ENCODE assay signal across 8 cellular contexts in the genomic region with DNA sequence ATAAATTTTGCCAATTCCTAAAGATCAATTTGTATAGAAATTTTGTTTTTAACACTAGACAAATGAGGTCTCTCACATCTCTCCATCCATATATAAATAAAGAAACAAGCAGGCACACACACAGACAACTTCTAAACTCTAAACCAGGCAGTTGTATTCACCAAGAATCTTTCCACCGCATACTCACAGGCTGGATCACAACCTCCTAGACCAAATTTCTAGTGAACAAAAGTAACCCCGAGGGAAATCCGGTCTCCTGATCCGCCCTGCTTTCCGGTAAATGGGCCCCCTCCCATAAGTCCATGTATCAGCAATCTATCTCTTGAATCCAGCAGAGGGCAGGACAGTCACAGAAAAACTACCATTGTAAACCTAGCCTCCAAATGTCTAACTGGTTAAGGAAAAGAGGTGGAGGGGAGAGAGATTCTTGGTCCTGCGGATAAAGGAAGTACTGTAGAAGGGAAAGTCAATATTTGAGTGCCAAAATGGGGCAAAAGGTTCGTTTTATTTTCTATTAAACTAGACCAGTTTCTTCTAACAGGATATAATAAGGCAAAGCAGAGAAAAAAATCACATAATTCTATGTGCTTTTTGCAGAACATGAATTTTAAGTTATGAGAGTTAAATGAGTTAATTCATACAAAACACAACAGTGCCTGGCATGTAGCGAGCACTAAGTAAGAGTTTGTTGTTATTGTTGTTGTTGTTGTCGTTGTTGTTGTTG. TPM values are rescaled to one million over a fixed set of nuclear protein-coding genes. Genes with fewer than 3 reads are reported as not detected.
A peak's percentile ranks its signal among the peaks of the same experiment; 100 is the strongest.
DNase-seq lines count a peak whose midpoint lies in the region; ATAC-seq and TF ChIP-seq lines count a peak whose summit lies in the region.

No MANE protein-coding gene starts in this region.

- peak overlapping the region; percentile 73 for H3K4me2 ChIP-seq in SK-N-SH

- H3K4me1 ChIP-seq in SK-N-SH (ENCODE audit: control insufficient read depth in 1 of 2, insufficient read depth in 2 of 2, low read depth in 1 of 2, low read length in 1 of 2) (peaks cover 0 to 6% of the 10 kb centered on the region in 2 experiments; a peak in 1 of 4 replicates), adrenal gland (replicated peaks in 1 of 2) (peaks cover 0 to 10% of the 10 kb centered on the region in 2 donors), cardiac muscle cell (ENCODE audit: low read depth) (no peaks in the 10 kb centered on the region), aorta (ENCODE audit: control insufficient read depth in 1 of 2, insufficient read depth in 2 of 2, low read length in 2 of 2) (peaks cover 0 to 5% of the 10 kb centered on the region in 2 donors)

- no peaks in the 10 kb centered on the region for H3K27me3 ChIP-seq in SK-N-SH (ENCODE audit: insufficient read depth)
- H3K27me3 ChIP-seq in adrenal gland = no peaks in the 10 kb centered on the region
- no peaks in the 10 kb centered on the region for H3K27me3 ChIP-seq in cardiac muscle cell
- H3K27me3 ChIP-seq in aorta (ENCODE audit: control insufficient read depth in 1 of 2, insufficient read depth in 2 of 2, low read length in 1 of 2) = no peaks in the 10 kb centered on the region

- H3K9me3 ChIP-seq in SK-N-SH (no peaks in the 10 kb centered on the region), adrenal gland (replicated peaks in 1 of 3) (no peaks in the 10 kb centered on the region), cardiac muscle cell (ENCODE audit: low read depth) (no peaks in the 10 kb centered on the region), aorta (ENCODE audit: control insufficient read depth, low read length) (no peaks in the 10 kb centered on the region)

- no peaks in the 10 kb centered on the region for H3K36me3 ChIP-seq in SK-N-SH (replicated peaks in 1 of 2; ENCODE audit: control insufficient read depth in 1 of 2, insufficient read depth in 2 of 2, low read length in 1 of 2)
- no peaks in the 10 kb centered on the region for H3K36me3 ChIP-seq in adrenal gland (replicated peaks in 1 of 2)
- H3K36me3 ChIP-seq in cardiac muscle cell = no peaks in the 10 kb centered on the region
- no peaks in the 10 kb centered on the region for H3K36me3 ChIP-seq in aorta (ENCODE audit: control insufficient read depth in 1 of 2, insufficient read depth in 2 of 2, low read length in 1 of 2)

- H3K4me3 ChIP-seq in NB4 (ENCODE audit: low read depth, low read length) = peak overlapping the region; percentile 37
- H3K4me3 ChIP-seq in SK-N-SH (ENCODE audit: low read depth in 2 of 2, low read length in 1 of 2) = peak overlapping the region; percentile 25 to 50
- H3K4me3 ChIP-seq in adrenal gland = no peak overlapping the region
- H3K4me3 ChIP-seq in cardiac muscle cell = no peak overlapping the region
- no peak overlapping the region for H3K4me3 ChIP-seq in aorta (ENCODE audit: low read length in 2 of 2)

- 2% methylated on average over 9 of the region's 9 CpGs for WGBS in SK-N-SH (ENCODE audit: low lambda C conversion rate)
- 9 to 12% (median 11%) methylated on average over 9 of the region's 9 CpGs for WGBS in adrenal gland, 4 donors
- 7 to 8% methylated on average over 9 of the region's 9 CpGs for WGBS in aorta, 2 donors

- peak overlapping the region; percentile 92 for H2AFZ ChIP-seq in SK-N-SH (ENCODE audit: low read depth)

- intact Hi-C loops in adrenal gland (cut with DNase I) (loop anchor here (2.0 to 5.0 kb wide), 3 partner anchors 86 to 142 kb away; a partner anchor contains a TSS), aorta (cut with DNase I) (loop anchor here (1.0 to 2.0 kb wide), 3 partner anchors 82 to 145 kb away; no protein-coding TSS in a partner anchor)

- H3K9me2 ChIP-seq in SK-N-SH = no peaks in the 10 kb centered on the region

- H3K79me2 ChIP-seq in SK-N-SH (ENCODE audit: insufficient read depth) = peaks cover 7% of the 10 kb centered on the region

- TF ChIP-seq RAD21 in SK-N-SH (IDR thresholded peaks at IDR 0.05; ENCODE audit: low read length) = peak; percentile 97

- CTCF ChIA-PET in SK-N-SH (lab: Yijun Ruan, JAX) = interaction anchor here (0.6 to 6.1 kb wide), 12 partner anchors 18 to 159 kb away, joined by 3 to 57 read pairs (median 4); a partner anchor contains a TSS

- TF ChIP-seq POLR2A in NB4 (IDR thresholded peaks at IDR 0.05; ENCODE audit: extremely low read depth, insufficient read length) = peak; percentile 41
- no peak for TF ChIP-seq POLR2A in adrenal gland (IDR thresholded peaks at IDR 0.05)

- no peaks in the 10 kb centered on the region for H4K20me1 ChIP-seq in SK-N-SH (ENCODE audit: insufficient read depth)

- TF ChIP-seq CTCF in NB4 (IDR thresholded peaks at IDR 0.05; ENCODE audit: low read depth, low read length) (peak; percentile 94), SK-N-SH (IDR thresholded peaks at IDR 0.05) (peak; percentile 87), adrenal gland (IDR thresholded peaks at IDR 0.05) (peak; percentile 50 to 99 (median 93)), cardiac muscle cell (IDR thresholded peaks at IDR 0.05; ENCODE audit: low read depth, low read length) (peak; percentile 69)

- H3F3A ChIP-seq in SK-N-SH (replicated peaks; ENCODE audit: insufficient read depth) = peaks cover 14% of the 10 kb centered on the region

- H3K27ac ChIP-seq in SK-N-SH (ENCODE audit: low read depth in 2 of 2, low read length in 1 of 2) (peak overlapping the region; percentile 11 to 35; a peak in 3 of 4 replicates), adrenal gland (peak overlapping the region in 3 of 5 donors; percentile 17 to 47 (median 42)), cardiac muscle cell (no peak overlapping the region), aorta (ENCODE audit: low read depth in 1 of 2, low read length in 2 of 2) (peak overlapping the region in 1 of 2 donors; percentile 37)

- DNase-seq in D341Med (ENCODE audit: low spot score) = peak; percentile 74
- peak; percentile 98 for DNase-seq in NB4 (ENCODE audit: low read depth)
- DNase-seq in SK-N-SH = peak; percentile 86
- peak; percentile 68 to 83 (median 78) for DNase-seq in adrenal gland
- peak; percentile 80 to 93 for DNase-seq in cardiac muscle cell (ENCODE audit: low read depth in 1 of 2, low spot score in 1 of 2)
- peak; percentile 94 for DNase-seq in pons (ENCODE audit: low spot score)
- peak in 1 of 2 donors; percentile 68 for DNase-seq in aorta

- POLR2A ChIA-PET in SK-N-SH (lab: Yijun Ruan, JAX) = no interaction called here

- TF ChIP-seq EP300 in SK-N-SH (IDR thresholded peaks at IDR 0.05; ENCODE audit: borderline replicate concordance in 1 of 2, low read depth in 1 of 2, low read length in 1 of 2) = no peak

- ATAC-seq in GM21737 (IDR thresholded peaks at IDR 0.05; ENCODE audit: unreplicated experiment) (peak; percentile 50), aorta (ENCODE audit: low FRiP score) (peak; percentile 82)

- H3K9ac ChIP-seq in SK-N-SH = peak overlapping the region; percentile 61

TF ChIP-seq in SK-N-SH, 30 proteins besides CTCF, POLR2A, EP300 and RAD21 (continues in another document):
- TF ChIP-seq, protein P1, sequence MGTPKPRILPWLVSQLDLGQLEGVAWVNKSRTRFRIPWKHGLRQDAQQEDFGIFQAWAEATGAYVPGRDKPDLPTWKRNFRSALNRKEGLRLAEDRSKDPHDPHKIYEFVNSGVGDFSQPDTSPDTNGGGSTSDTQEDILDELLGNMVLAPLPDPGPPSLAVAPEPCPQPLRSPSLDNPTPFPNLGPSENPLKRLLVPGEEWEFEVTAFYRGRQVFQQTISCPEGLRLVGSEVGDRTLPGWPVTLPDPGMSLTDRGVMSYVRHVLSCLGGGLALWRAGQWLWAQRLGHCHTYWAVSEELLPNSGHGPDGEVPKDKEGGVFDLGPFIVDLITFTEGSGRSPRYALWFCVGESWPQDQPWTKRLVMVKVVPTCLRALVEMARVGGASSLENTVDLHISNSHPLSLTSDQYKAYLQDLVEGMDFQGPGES (IDR thresholded peaks at IDR 0.05; ENCODE audit: low read depth, low read length) = no peak
- no peak for TF ChIP-seq JUND (IDR thresholded peaks at IDR 0.05)
- no peak for TF ChIP-seq FOXM1 (IDR thresholded peaks at IDR 0.05; ENCODE audit: low read depth)
- TF ChIP-seq, protein P2, sequence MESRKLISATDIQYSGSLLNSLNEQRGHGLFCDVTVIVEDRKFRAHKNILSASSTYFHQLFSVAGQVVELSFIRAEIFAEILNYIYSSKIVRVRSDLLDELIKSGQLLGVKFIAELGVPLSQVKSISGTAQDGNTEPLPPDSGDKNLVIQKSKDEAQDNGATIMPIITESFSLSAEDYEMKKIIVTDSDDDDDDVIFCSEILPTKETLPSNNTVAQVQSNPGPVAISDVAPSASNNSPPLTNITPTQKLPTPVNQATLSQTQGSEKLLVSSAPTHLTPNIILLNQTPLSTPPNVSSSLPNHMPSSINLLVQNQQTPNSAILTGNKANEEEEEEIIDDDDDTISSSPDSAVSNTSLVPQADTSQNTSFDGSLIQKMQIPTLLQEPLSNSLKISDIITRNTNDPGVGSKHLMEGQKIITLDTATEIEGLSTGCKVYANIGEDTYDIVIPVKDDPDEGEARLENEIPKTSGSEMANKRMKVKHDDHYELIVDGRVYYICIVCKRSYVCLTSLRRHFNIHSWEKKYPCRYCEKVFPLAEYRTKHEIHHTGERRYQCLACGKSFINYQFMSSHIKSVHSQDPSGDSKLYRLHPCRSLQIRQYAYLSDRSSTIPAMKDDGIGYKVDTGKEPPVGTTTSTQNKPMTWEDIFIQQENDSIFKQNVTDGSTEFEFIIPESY (IDR thresholded peaks at IDR 0.05; ENCODE audit: borderline replicate concordance, low read depth) = no peak
- peak; percentile 65 for TF ChIP-seq CHD2 (IDR thresholded peaks at IDR 0.05; ENCODE audit: low read length, partially characterized antibody)
- TF ChIP-seq ELF1 (IDR thresholded peaks at IDR 0.05) = no peak; the same call in 1 of the 2 replicates
- no peak for TF ChIP-seq NFIC (IDR thresholded peaks at IDR 0.05; ENCODE audit: borderline replicate concordance)
- TF ChIP-seq RFX5 (IDR thresholded peaks at IDR 0.05; ENCODE audit: low read length) = no peak
- TF ChIP-seq SMC3 (IDR thresholded peaks at IDR 0.05; ENCODE audit: low read depth, low read length) = peak; percentile 95

RNA-seq across cellular contexts. Expression of a gene that starts 4.8 kb away (rescaled TPM):
- polyA plus RNA-seq in SK-N-SH (2012; rRNA removed) (9.8 and 12.4 TPM in 2 replicates), adrenal gland (10 to 100 TPM in 1 of 3 donors, 1 to 10 TPM in 2; 6.9 to 23.3 (median 8.0) TPM), cardiac muscle cell (16.4 and 25.0 TPM in 2 replicates), aorta (1 to 10 TPM; 8.3 to 8.5 TPM)
- 13.1 and 13.5 TPM in 2 replicates for polyA plus RNA-seq in SK-N-SH (2012; cell fraction: cytosol; rRNA removed)
- 5.4 and 9.7 TPM in 2 replicates for polyA plus RNA-seq in SK-N-SH (2012; cell fraction: nucleus; rRNA removed)
- total RNA-seq in adrenal gland (10 to 100 TPM; 15.0 to 23.5 (median 21.5) TPM), cardiac muscle cell (16.4 and 17.6 TPM in 2 replicates), aorta (10 to 100 TPM; 15.8 to 18.7 TPM)

RNA-seq across cellular contexts. Expression of a gene that starts 56.2 kb away (rescaled TPM):
- polyA plus RNA-seq in SK-N-SH (2012; rRNA removed) = 103 and 125 TPM in 2 replicates
- 158 and 193 TPM in 2 replicates for polyA plus RNA-seq in SK-N-SH (2012; cell fraction: cytosol; rRNA removed)
- polyA plus RNA-seq in SK-N-SH (2012; cell fraction: nucleus; rRNA removed) = 40.3 and 72.0 TPM in 2 replicates
- 100 to 1,000 TPM in 7 of 8 donors, 10 to 100 TPM in 1; 89.7 to 189 (median 131) TPM for total RNA-seq in adrenal gland
- polyA plus RNA-seq in adrenal gland = 100 to 1,000 TPM in 1 of 3 donors, 10 to 100 TPM in 2; 56.6 to 355 (median 57.8) TPM
- 96.1 and 130 TPM in 2 replicates for total RNA-seq in cardiac muscle cell
- 153 and 202 TPM in 2 replicates for polyA plus RNA-seq in cardiac muscle cell
- total RNA-seq in aorta = 100 to 1,000 TPM in 1 of 2 donors, 10 to 100 TPM in 1; 89.8 to 101 TPM
- polyA plus RNA-seq in aorta = 10 to 100 TPM; 39.5 to 78.1 TPM

Comparison
In these comparisons a context has a peak if more than half of its experiments do, and no peak if none do; other contexts are left out.
1. H3K4me3 ChIP-seq: peak in NB4 (single experiment) and SK-N-SH (2 of 2); none in adrenal gland (0 of 4), cardiac muscle cell (single experiment) and aorta (0 of 2).
2. Peak in every context shown above with its lines, with median percentiles within 50 percentile points of each other: CTCF ChIP-seq.